9 cellular contexts compared by ENCODE assay signal in genomic region chr22:30195245-30196140, GRCh38. TPM values are rescaled to one million over a fixed set of nuclear protein-coding genes. Genes with fewer than 3 reads are reported as not detected.
A peak's percentile ranks its signal among the peaks of the same experiment; 100 is the strongest.
DNase-seq lines count a peak whose midpoint lies in the region; ATAC-seq, FAIRE-seq and TF ChIP-seq lines count a peak whose summit lies in the region.
"Had no signal": no experiment of that assay in that cellular context is flagged by ENCODE, and none has a peak within 500 bp of the region (broad histone marks: within the 10 kb centered on the region; RNA-seq: fewer than 3 reads in every experiment).

No MANE protein-coding gene starts in this region.

- no peaks in the 10 kb centered on the region for H3K79me2 ChIP-seq in HepG2 (ENCODE audit: insufficient read depth, low read length)

- H3K4me1 Mint-ChIP-seq in activated naive CD4-positive, alpha-beta T cell treated with anti-CD3 and anti-CD28 coated beads, Interleukin-2, amount 50 U/mL, for 24 hours: peaks cover 52% of the 10 kb centered on the region
- peaks cover 77% of the 10 kb centered on the region for H3K4me1 Mint-ChIP-seq in activated naive CD8-positive, alpha-beta T cell treated with anti-CD3 and anti-CD28 coated beads, Interleukin-2, amount 10 ng/mL, durations not matched to agents 7 days and 5 days

- no peak for TF ChIP-seq POLR2A in HepG2 (IDR thresholded peaks at IDR 0.05; ENCODE audit: insufficient read depth in 1 of 2, low read depth in 2 of 2, low read length in 2 of 2)
- no peak for TF ChIP-seq POLR2A in uterus (IDR thresholded peaks at IDR 0.05)

- H3K4me3 ChIP-seq in HepG2 (replicated peaks in 1 of 3; ENCODE audit: insufficient read depth in 1 of 3, low read depth in 2 of 3, low read length in 3 of 3) (peak overlapping the region in 2 of 3 experiments; percentile 12 to 38; a peak in 4 of 6 replicates), uterus (no peak overlapping the region)

- peak overlapping the region; percentile 41 for H3K27ac Mint-ChIP-seq in activated naive CD4-positive, alpha-beta T cell treated with anti-CD3 and anti-CD28 coated beads, Interleukin-2, amount 50 U/mL, for 24 hours
- peak overlapping the region; percentile 94 for H3K27ac Mint-ChIP-seq in activated naive CD8-positive, alpha-beta T cell treated with anti-CD3 and anti-CD28 coated beads, Interleukin-2, amount 10 ng/mL, durations not matched to agents 7 days and 5 days

- H3K36me3 ChIP-seq in HepG2 (replicated peaks in 1 of 2; ENCODE audit: control insufficient read depth in 1 of 2, insufficient read depth in 2 of 2, low read length in 2 of 2) (no peaks in the 10 kb centered on the region), uterus (no peaks in the 10 kb centered on the region)

- TF ChIP-seq EP300 in HepG2 (IDR thresholded peaks at IDR 0.05; ENCODE audit: low read depth in 2 of 2, low read length in 2 of 2): peak in 1 of 2 experiments; percentile 11; a peak in 1 of 4 replicates
- TF ChIP-seq EP300 in HepG2 (CRISPR knock-in tag; IDR thresholded peaks at IDR 0.05; ENCODE audit: borderline replicate concordance): no peak

- no peaks in the 10 kb centered on the region for H3K27me3 Mint-ChIP-seq in activated naive CD4-positive, alpha-beta T cell treated with anti-CD3 and anti-CD28 coated beads, Interleukin-2, amount 50 U/mL, for 24 hours
- H3K27me3 Mint-ChIP-seq in activated naive CD8-positive, alpha-beta T cell treated with anti-CD3 and anti-CD28 coated beads, Interleukin-2, amount 10 ng/mL, durations not matched to agents 7 days and 5 days: no peaks in the 10 kb centered on the region

- no peak for TF ChIP-seq RAD21 in HepG2 (CRISPR knock-in tag; IDR thresholded peaks at IDR 0.05)

- no peaks in the 10 kb centered on the region; a peak in 1 of 5 replicates for H3K27me3 ChIP-seq in HepG2 (ENCODE audit: control insufficient read depth in 1 of 2, insufficient read depth in 2 of 2, low read length in 2 of 2)
- H3K27me3 ChIP-seq in uterus: no peaks in the 10 kb centered on the region

- no peak for ATAC-seq in activated naive CD8-positive, alpha-beta T cell treated with anti-CD3 and anti-CD28 coated beads, Interleukin-2, amount 10 ng/mL, durations not matched to agents 7 days and 5 days (ENCODE audit: low read depth)
- peak; percentile 63 for ATAC-seq in HepG2
- no peak for ATAC-seq in GM19328 (IDR thresholded peaks at IDR 0.05; ENCODE audit: unreplicated experiment)

- peak overlapping the region; percentile 19 for H3K4me3 Mint-ChIP-seq in activated naive CD4-positive, alpha-beta T cell treated with anti-CD3 and anti-CD28 coated beads, Interleukin-2, amount 50 U/mL, for 24 hours
- peak overlapping the region; percentile 61 for H3K4me3 Mint-ChIP-seq in activated naive CD8-positive, alpha-beta T cell treated with anti-CD3 and anti-CD28 coated beads, Interleukin-2, amount 10 ng/mL, durations not matched to agents 7 days and 5 days

- H3K27ac ChIP-seq in HepG2 (ENCODE audit: extremely low read length, insufficient read depth, low read length) (peak overlapping the region; percentile 64), uterus (peak overlapping the region; percentile 72 to 80)

- no peaks in the 10 kb centered on the region for H4K20me1 ChIP-seq in HepG2 (ENCODE audit: insufficient read depth, low read length)

- in situ Hi-C loops in HepG2 (cut with HindIII; ENCODE audit: extremely low pct_ligation_motif_present, low pct_unique_long_range_greater_than_20kb): no loop called here

- H3K9ac ChIP-seq in HepG2 (ENCODE audit: insufficient read depth, low read depth, low read length): peak overlapping the region; percentile 51; the same call in 1 of the 2 replicates

- H2AFZ ChIP-seq in HepG2 (ENCODE audit: low read length): peak overlapping the region; percentile 37

- intact Hi-C loops in HepG2 (cut with micrococcal nuclease; ENCODE audit: unreplicated experiment) (no loop called here), uterus (cut with DNase I; ENCODE audit: low total_unique reads) (no loop called here)

- POLR2A ChIA-PET in activated naive CD8-positive, alpha-beta T cell treated with anti-CD3 and anti-CD28 coated beads, Interleukin-2, amount 10 ng/mL, durations not matched to agents 7 days and 5 days (lab: Charles Lee): interaction anchor here (0.6 to 3.7 kb wide), 12 partner anchors 8 to 66 kb away, joined by 3 to 28 read pairs (median 6); partner anchors contain the start of gene LIF
- POLR2A ChIA-PET in HepG2 (lab: Yijun Ruan, JAX): interaction anchor here (0.7 to 2.9 kb wide), 5 partner anchors 10 to 31 kb away, joined by 3 to 32 read pairs (median 4); no protein-coding TSS in a partner anchor

- H3K4me2 ChIP-seq in HepG2 (ENCODE audit: low read depth, low read length): peak overlapping the region; percentile 72

- no peaks in the 10 kb centered on the region for H3K36me3 Mint-ChIP-seq in activated naive CD4-positive, alpha-beta T cell treated with anti-CD3 and anti-CD28 coated beads, Interleukin-2, amount 50 U/mL, for 24 hours
- peaks cover 19% of the 10 kb centered on the region for H3K36me3 Mint-ChIP-seq in activated naive CD8-positive, alpha-beta T cell treated with anti-CD3 and anti-CD28 coated beads, Interleukin-2, amount 10 ng/mL, durations not matched to agents 7 days and 5 days

- TSS peak; percentile 89 for BruUV-seq in HepG2 (replicated peaks; lab: Mats Ljungman, UMichigan)

- WGBS in HepG2 (ENCODE audit: low lambda C conversion rate): 5% methylated on average over 5 of the region's 5 CpGs

- peaks cover 72% of the 10 kb centered on the region for H3K4me1 ChIP-seq in HepG2 (ENCODE audit: insufficient read depth, low read length)
- H3K4me1 ChIP-seq in uterus: no peaks in the 10 kb centered on the region

- CTCF ChIA-PET in HepG2 (lab: Yijun Ruan, JAX; ENCODE audit: low intra/inter-chr PET ratio, low total read pairs): no interaction called here

- no peaks in the 10 kb centered on the region for H3K9me3 Mint-ChIP-seq in activated naive CD4-positive, alpha-beta T cell treated with anti-CD3 and anti-CD28 coated beads, Interleukin-2, amount 50 U/mL, for 24 hours
- H3K9me3 Mint-ChIP-seq in activated naive CD8-positive, alpha-beta T cell treated with anti-CD3 and anti-CD28 coated beads, Interleukin-2, amount 10 ng/mL, durations not matched to agents 7 days and 5 days: peaks cover 1% of the 10 kb centered on the region

- peak; percentile 72 for FAIRE-seq in HepG2 (lab: Jason Lieb, UNC)
- FAIRE-seq: colon had no signal

- H3K9me3 ChIP-seq in HepG2 (ENCODE audit: low read length) (no peaks in the 10 kb centered on the region), uterus (no peaks in the 10 kb centered on the region)

- no peak for TF ChIP-seq CTCF in HepG2 (CRISPR knock-in tag; IDR thresholded peaks at IDR 0.05)
- TF ChIP-seq CTCF in uterus (IDR thresholded peaks at IDR 0.05): no peak

- DNase-seq in activated naive CD4-positive, alpha-beta T cell treated with Interleukin-2 at 50 U/mL for 16 hours: no peak
- DNase-seq in activated naive CD8-positive, alpha-beta T cell treated with anti-CD3 and anti-CD28 coated beads, Interleukin-2, amount 10 ng/mL, durations not matched to agents 7 days and 5 days: no peak
- DNase-seq in HepG2 (ENCODE audit: low spot score) (peak; percentile 40), uterus (peak in 1 of 2 donors; percentile 46), DMS79 (lab: John Stamatoyannopoulos, UW) (no peak), NCI-H1417 treated with DMSO at 0.1 percent for 48 hours (lab: John Stamatoyannopoulos, UW) (no peak)

RNA-seq across cellular contexts. Expression of gene LIF, which starts 51.1 kb away (rescaled TPM):
- 100 to 1,000 TPM; 508 to 564 TPM for total RNA-seq in activated naive CD8-positive, alpha-beta T cell treated with anti-CD3 and anti-CD28 coated beads, Interleukin-2, amount 10 ng/mL, durations not matched to agents 7 days and 5 days
- total RNA-seq in HepG2 (2016; rRNA removed; fragmentation: Illumina TruSeq; extraction: Trizol) (1.5 and 3.6 TPM in 2 replicates), uterus (1 to 10 TPM in 2 of 4 donors, under 1 TPM in 1, not detected in 1; under 0.01 to 3.0 (median 1.5) TPM)
- total RNA-seq in HepG2 (2016; cell fraction: cytosol; rRNA removed; fragmentation: Illumina TruSeq; extraction: Trizol; ENCODE audit: low read depth): 0.53 and 1.6 TPM in 2 replicates
- 1.7 and 3.2 TPM in 2 replicates for total RNA-seq in HepG2 (2016; cell fraction: insoluble cytoplasmic fraction; rRNA removed; fragmentation: Illumina TruSeq; extraction: Trizol)
- total RNA-seq in HepG2 (2016; cell fraction: membrane; rRNA removed; fragmentation: Illumina TruSeq; extraction: Trizol): 2.6 TPM in 2 replicates
- total RNA-seq in HepG2 (2016; cell fraction: nucleus; rRNA removed; fragmentation: Illumina TruSeq; extraction: Trizol): 5.2 and 5.5 TPM in 2 replicates
- polyA plus RNA-seq in HepG2 (2011; rRNA removed): 8.5 and 12.1 TPM in 2 replicates
- 3.0 and 4.2 TPM in 2 replicates for polyA plus RNA-seq in HepG2 (2011; cell fraction: cytosol; rRNA removed)
- polyA plus RNA-seq in HepG2 (2011; cell fraction: nucleus; rRNA removed): 48.8 and 59.2 TPM in 2 replicates
- 1.4 and 5.2 TPM in 2 replicates for polyA plus RNA-seq in HepG2 (2012)
- 0.17 and 0.26 TPM in 2 replicates for polyA plus RNA-seq in HepG2 (2016; cell fraction: cytosol; fragmentation: Illumina TruSeq; extraction: Trizol; ENCODE audit: low read depth)
- polyA plus RNA-seq in HepG2 (2016; cell fraction: insoluble cytoplasmic fraction; fragmentation: Illumina TruSeq; extraction: Trizol; ENCODE audit: low read depth): 1.1 and 1.3 TPM in 2 replicates
- polyA plus RNA-seq in HepG2 (2016; cell fraction: membrane; fragmentation: Illumina TruSeq; extraction: Trizol; ENCODE audit: low read depth): 0.64 and 0.93 TPM in 2 replicates
- 13.6 and 20.3 TPM in 2 replicates for polyA plus RNA-seq in HepG2 (2016; cell fraction: nucleus; fragmentation: Illumina TruSeq; extraction: Trizol; ENCODE audit: insufficient read depth, low read depth)
- polyA minus RNA-seq in HepG2 (2011; rRNA and poly(A)+ RNA removed; ENCODE audit: low replicate concordance): 11.5 and 35.1 TPM in 2 replicates
- 3.8 and 5.5 TPM in 2 replicates for polyA minus RNA-seq in HepG2 (2011; cell fraction: cytosol; rRNA and poly(A)+ RNA removed)
- 4.1 and 7.1 TPM in 2 replicates for polyA minus RNA-seq in HepG2 (2011; cell fraction: nucleus; rRNA and poly(A)+ RNA removed)

Comparison
In these comparisons a context has a peak if more than half of its experiments do, and no peak if none do; other contexts are left out.
1. H3K4me3 ChIP-seq: peak in HepG2 (2 of 3); none in uterus (0 of 2).
2. RNA of gene LIF, which starts 51.1 kb away (total RNA-seq): 508 to 564 TPM in activated naive CD8-positive, alpha-beta T cell treated with anti-CD3 and anti-CD28 coated beads, Interleukin-2, amount 10 ng/mL, durations not matched to agents 7 days and 5 days; 0.53 to 5.5 TPM in HepG2 and under 0.01 to 3.0 TPM in uterus; every median in the first group is over 10 times any median in the second.